Comparison of ENCODE assay signal across 1 cellular context in the genomic region with DNA sequence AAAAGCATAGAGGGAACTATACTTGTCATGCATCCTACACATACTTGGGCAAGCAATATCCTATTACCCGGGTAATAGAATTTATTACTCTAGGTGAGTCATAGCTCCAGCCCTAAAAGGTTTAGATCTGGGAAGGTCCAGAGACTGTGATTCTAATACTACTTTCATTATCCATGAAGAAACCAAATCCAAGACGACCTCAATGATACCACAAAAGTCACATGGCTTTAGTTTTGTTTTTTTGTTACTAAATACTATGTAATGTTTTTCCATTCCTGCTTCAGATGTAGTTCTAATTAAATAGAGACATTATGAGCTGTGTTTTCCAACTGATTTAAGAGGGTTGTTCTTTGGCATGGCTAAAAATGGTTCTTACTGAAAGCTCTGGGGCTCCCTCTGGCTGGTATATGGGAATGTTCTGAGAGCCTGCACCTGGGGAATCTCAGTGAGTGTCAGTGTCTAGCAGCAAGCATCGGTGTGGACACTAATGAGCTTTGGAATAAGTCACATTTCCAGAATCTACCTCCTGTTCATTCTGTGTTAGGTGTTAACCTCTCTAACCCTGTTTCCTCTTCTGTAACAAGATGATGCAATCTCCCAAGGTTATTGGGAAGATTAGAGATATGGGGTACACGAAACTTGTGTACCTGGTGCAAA.
TF ChIP-seq lines count a peak whose summit lies in the region.

No MANE protein-coding gene starts in this region.

TF ChIP-seq in HepG2, 621 proteins besides CTCF, POLR2A, EP300 and RAD21 (continued from another document and continues in another):
- TF ChIP-seq, protein P1, sequence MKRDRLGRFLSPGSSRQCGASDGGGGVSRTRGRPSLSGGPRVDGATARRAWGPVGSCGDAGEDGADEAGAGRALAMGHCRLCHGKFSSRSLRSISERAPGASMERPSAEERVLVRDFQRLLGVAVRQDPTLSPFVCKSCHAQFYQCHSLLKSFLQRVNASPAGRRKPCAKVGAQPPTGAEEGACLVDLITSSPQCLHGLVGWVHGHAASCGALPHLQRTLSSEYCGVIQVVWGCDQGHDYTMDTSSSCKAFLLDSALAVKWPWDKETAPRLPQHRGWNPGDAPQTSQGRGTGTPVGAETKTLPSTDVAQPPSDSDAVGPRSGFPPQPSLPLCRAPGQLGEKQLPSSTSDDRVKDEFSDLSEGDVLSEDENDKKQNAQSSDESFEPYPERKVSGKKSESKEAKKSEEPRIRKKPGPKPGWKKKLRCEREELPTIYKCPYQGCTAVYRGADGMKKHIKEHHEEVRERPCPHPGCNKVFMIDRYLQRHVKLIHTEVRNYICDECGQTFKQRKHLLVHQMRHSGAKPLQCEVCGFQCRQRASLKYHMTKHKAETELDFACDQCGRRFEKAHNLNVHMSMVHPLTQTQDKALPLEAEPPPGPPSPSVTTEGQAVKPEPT (CRISPR knock-in tag; IDR thresholded peaks at IDR 0.05; ENCODE audit: low read depth), result no peak
- no peak for TF ChIP-seq PCBP2 (optimal IDR thresholded peaks at IDR 0.05; ENCODE audit: low read depth, low read length, poor library complexity, severe bottlenecking)
- peak; percentile 48; the same call in 1 of the 2 replicates for TF ChIP-seq THAP11 (CRISPR knock-in tag; IDR thresholded peaks at IDR 0.05)
- TF ChIP-seq ZNF761 (CRISPR knock-in tag; conservative IDR thresholded peaks at IDR 0.05), result no peak
- TF ChIP-seq ONECUT2 (CRISPR knock-in tag; IDR thresholded peaks at IDR 0.05), result no peak
- TF ChIP-seq, protein P2, sequence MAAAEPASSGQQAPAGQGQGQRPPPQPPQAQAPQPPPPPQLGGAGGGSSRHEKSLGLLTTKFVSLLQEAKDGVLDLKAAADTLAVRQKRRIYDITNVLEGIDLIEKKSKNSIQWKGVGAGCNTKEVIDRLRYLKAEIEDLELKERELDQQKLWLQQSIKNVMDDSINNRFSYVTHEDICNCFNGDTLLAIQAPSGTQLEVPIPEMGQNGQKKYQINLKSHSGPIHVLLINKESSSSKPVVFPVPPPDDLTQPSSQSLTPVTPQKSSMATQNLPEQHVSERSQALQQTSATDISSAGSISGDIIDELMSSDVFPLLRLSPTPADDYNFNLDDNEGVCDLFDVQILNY (CRISPR knock-in tag; conservative IDR thresholded peaks at IDR 0.05), result no peak
- TF ChIP-seq ZNF3 (CRISPR knock-in tag; IDR thresholded peaks at IDR 0.05), result no peak
- no peak for TF ChIP-seq ZNF274 (CRISPR knock-in tag; IDR thresholded peaks at IDR 0.05)
- no peak for TF ChIP-seq ZNF83 (CRISPR knock-in tag; IDR thresholded peaks at IDR 0.05; ENCODE audit: borderline replicate concordance)
- TF ChIP-seq, protein P3, sequence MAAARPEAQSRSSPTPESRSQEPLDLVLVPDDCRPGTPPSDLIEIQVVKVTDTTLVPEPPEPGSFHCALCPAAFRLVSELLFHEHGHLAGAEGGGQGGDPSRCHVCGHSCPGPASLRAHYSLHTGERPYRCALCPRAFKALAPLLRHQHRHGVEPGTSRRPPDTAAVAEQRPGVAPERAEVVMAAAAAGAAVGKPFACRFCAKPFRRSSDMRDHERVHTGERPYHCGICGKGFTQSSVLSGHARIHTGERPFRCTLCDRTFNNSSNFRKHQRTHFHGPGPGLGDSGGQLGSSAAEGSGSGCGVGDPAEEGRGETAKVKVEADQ (CRISPR knock-in tag; IDR thresholded peaks at IDR 0.05; ENCODE audit: borderline replicate concordance), result peak; percentile 66; the same call in 1 of the 2 replicates
- TF ChIP-seq, protein P4, sequence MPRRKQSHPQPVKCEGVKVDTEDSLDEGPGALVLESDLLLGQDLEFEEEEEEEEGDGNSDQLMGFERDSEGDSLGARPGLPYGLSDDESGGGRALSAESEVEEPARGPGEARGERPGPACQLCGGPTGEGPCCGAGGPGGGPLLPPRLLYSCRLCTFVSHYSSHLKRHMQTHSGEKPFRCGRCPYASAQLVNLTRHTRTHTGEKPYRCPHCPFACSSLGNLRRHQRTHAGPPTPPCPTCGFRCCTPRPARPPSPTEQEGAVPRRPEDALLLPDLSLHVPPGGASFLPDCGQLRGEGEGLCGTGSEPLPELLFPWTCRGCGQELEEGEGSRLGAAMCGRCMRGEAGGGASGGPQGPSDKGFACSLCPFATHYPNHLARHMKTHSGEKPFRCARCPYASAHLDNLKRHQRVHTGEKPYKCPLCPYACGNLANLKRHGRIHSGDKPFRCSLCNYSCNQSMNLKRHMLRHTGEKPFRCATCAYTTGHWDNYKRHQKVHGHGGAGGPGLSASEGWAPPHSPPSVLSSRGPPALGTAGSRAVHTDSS (CRISPR knock-in tag; conservative IDR thresholded peaks at IDR 0.05), result no peak
- TF ChIP-seq ISL2 (CRISPR knock-in tag; IDR thresholded peaks at IDR 0.05), result peak; percentile 66
- TF ChIP-seq ZNF878 (CRISPR knock-in tag; IDR thresholded peaks at IDR 0.05), result 0 out of 2 replicates have a peak, but pooled peaks have one; percentile 52
- TF ChIP-seq ZNF790 (CRISPR knock-in tag; IDR thresholded peaks at IDR 0.05; ENCODE audit: borderline replicate concordance), result no peak
- no peak for TF ChIP-seq TOE1 (CRISPR knock-in tag; IDR thresholded peaks at IDR 0.05)
- no peak for TF ChIP-seq ZMYM2 (CRISPR knock-in tag; IDR thresholded peaks at IDR 0.05)
- no peak for TF ChIP-seq MAF1 (CRISPR knock-in tag; IDR thresholded peaks at IDR 0.05; ENCODE audit: borderline replicate concordance)
- TF ChIP-seq GABPA (IDR thresholded peaks at IDR 0.05; ENCODE audit: low read depth, low read length), result no peak
- TF ChIP-seq GABPA (CRISPR knock-in tag; IDR thresholded peaks at IDR 0.05; ENCODE audit: low read depth), result no peak
- TF ChIP-seq ZNF572 (CRISPR knock-in tag; IDR thresholded peaks at IDR 0.05), result no peak
- TF ChIP-seq MEF2D (CRISPR knock-in tag; IDR thresholded peaks at IDR 0.05), result no peak
- no peak for TF ChIP-seq ZNF850 (CRISPR knock-in tag; conservative IDR thresholded peaks at IDR 0.05)
- TF ChIP-seq HOXA9 (CRISPR knock-in tag; IDR thresholded peaks at IDR 0.05; ENCODE audit: borderline replicate concordance), result no peak
- TF ChIP-seq, protein P5, sequence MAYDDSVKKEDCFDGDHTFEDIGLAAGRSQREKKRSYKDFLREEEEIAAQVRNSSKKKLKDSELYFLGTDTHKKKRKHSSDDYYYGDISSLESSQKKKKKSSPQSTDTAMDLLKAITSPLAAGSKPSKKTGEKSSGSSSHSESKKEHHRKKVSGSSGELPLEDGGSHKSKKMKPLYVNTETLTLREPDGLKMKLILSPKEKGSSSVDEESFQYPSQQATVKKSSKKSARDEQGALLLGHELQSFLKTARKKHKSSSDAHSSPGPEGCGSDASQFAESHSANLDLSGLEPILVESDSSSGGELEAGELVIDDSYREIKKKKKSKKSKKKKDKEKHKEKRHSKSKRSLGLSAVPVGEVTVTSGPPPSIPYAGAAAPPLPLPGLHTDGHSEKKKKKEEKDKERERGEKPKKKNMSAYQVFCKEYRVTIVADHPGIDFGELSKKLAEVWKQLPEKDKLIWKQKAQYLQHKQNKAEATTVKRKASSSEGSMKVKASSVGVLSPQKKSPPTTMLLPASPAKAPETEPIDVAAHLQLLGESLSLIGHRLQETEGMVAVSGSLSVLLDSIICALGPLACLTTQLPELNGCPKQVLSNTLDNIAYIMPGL (CRISPR knock-in tag; IDR thresholded peaks at IDR 0.05; ENCODE audit: borderline replicate concordance in 1 of 2, low read depth in 1 of 2), result peak in 1 of 2 experiments; percentile 34; a peak in 1 of 4 replicates
- no peak for TF ChIP-seq NBN (conservative IDR thresholded peaks at IDR 0.05)
- TF ChIP-seq, protein P6, sequence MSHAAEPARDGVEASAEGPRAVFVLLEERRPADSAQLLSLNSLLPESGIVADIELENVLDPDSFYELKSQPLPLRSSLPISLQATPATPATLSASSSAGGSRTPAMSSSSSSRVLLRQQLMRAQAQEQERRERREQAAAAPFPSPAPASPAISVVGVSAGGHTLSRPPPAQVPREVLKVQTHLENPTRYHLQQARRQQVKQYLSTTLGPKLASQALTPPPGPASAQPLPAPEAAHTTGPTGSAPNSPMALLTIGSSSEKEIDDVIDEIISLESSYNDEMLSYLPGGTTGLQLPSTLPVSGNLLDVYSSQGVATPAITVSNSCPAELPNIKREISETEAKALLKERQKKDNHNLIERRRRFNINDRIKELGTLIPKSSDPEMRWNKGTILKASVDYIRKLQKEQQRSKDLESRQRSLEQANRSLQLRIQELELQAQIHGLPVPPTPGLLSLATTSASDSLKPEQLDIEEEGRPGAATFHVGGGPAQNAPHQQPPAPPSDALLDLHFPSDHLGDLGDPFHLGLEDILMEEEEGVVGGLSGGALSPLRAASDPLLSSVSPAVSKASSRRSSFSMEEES (CRISPR knock-in tag; IDR thresholded peaks at IDR 0.05), result 0 out of 2 replicates have a peak, but pooled peaks have one; percentile 30
- TF ChIP-seq, protein P7, sequence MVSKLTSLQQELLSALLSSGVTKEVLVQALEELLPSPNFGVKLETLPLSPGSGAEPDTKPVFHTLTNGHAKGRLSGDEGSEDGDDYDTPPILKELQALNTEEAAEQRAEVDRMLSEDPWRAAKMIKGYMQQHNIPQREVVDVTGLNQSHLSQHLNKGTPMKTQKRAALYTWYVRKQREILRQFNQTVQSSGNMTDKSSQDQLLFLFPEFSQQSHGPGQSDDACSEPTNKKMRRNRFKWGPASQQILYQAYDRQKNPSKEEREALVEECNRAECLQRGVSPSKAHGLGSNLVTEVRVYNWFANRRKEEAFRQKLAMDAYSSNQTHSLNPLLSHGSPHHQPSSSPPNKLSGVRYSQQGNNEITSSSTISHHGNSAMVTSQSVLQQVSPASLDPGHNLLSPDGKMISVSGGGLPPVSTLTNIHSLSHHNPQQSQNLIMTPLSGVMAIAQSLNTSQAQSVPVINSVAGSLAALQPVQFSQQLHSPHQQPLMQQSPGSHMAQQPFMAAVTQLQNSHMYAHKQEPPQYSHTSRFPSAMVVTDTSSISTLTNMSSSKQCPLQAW (CRISPR knock-in tag; IDR thresholded peaks at IDR 0.05), result no peak
- TF ChIP-seq ZNF788 (CRISPR knock-in tag; IDR thresholded peaks at IDR 0.05; ENCODE audit: borderline replicate concordance), result no peak
- no peak for TF ChIP-seq DNMT3B (CRISPR knock-in tag; conservative IDR thresholded peaks at IDR 0.05)
- no peak for TF ChIP-seq KLF15 (CRISPR knock-in tag; IDR thresholded peaks at IDR 0.05; ENCODE audit: borderline replicate concordance)
- TF ChIP-seq REL (CRISPR knock-in tag; conservative IDR thresholded peaks at IDR 0.05), result no peak
- no peak for TF ChIP-seq ZNF530 (CRISPR knock-in tag; IDR thresholded peaks at IDR 0.05; ENCODE audit: low read depth)
- no peak for TF ChIP-seq ZNF205 (CRISPR knock-in tag; IDR thresholded peaks at IDR 0.05)
- no peak for TF ChIP-seq SP140L (CRISPR knock-in tag; IDR thresholded peaks at IDR 0.05; ENCODE audit: borderline replicate concordance)
- peak; percentile 55; the same call in 1 of the 2 replicates for TF ChIP-seq HNF4A (CRISPR knock-in tag; IDR thresholded peaks at IDR 0.05)
- TF ChIP-seq EHMT2 (IDR thresholded peaks at IDR 0.05; ENCODE audit: borderline replicate concordance, low read depth, low read length), result no peak
- TF ChIP-seq, protein P8, sequence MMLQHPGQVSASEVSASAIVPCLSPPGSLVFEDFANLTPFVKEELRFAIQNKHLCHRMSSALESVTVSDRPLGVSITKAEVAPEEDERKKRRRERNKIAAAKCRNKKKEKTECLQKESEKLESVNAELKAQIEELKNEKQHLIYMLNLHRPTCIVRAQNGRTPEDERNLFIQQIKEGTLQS (CRISPR knock-in tag; IDR thresholded peaks at IDR 0.05), result 0 out of 2 replicates have a peak, but pooled peaks have one; percentile 36
- no peak for TF ChIP-seq MAFF (IDR thresholded peaks at IDR 0.05; ENCODE audit: low read depth, low read length)
- TF ChIP-seq, protein P9, sequence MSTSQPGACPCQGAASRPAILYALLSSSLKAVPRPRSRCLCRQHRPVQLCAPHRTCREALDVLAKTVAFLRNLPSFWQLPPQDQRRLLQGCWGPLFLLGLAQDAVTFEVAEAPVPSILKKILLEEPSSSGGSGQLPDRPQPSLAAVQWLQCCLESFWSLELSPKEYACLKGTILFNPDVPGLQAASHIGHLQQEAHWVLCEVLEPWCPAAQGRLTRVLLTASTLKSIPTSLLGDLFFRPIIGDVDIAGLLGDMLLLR (CRISPR knock-in tag; IDR thresholded peaks at IDR 0.05), result no peak
- no peak for TF ChIP-seq ZNF264 (CRISPR knock-in tag; IDR thresholded peaks at IDR 0.05)
- peak; percentile 91 for TF ChIP-seq STAG1 (CRISPR knock-in tag; IDR thresholded peaks at IDR 0.05)
- TF ChIP-seq, protein P10, sequence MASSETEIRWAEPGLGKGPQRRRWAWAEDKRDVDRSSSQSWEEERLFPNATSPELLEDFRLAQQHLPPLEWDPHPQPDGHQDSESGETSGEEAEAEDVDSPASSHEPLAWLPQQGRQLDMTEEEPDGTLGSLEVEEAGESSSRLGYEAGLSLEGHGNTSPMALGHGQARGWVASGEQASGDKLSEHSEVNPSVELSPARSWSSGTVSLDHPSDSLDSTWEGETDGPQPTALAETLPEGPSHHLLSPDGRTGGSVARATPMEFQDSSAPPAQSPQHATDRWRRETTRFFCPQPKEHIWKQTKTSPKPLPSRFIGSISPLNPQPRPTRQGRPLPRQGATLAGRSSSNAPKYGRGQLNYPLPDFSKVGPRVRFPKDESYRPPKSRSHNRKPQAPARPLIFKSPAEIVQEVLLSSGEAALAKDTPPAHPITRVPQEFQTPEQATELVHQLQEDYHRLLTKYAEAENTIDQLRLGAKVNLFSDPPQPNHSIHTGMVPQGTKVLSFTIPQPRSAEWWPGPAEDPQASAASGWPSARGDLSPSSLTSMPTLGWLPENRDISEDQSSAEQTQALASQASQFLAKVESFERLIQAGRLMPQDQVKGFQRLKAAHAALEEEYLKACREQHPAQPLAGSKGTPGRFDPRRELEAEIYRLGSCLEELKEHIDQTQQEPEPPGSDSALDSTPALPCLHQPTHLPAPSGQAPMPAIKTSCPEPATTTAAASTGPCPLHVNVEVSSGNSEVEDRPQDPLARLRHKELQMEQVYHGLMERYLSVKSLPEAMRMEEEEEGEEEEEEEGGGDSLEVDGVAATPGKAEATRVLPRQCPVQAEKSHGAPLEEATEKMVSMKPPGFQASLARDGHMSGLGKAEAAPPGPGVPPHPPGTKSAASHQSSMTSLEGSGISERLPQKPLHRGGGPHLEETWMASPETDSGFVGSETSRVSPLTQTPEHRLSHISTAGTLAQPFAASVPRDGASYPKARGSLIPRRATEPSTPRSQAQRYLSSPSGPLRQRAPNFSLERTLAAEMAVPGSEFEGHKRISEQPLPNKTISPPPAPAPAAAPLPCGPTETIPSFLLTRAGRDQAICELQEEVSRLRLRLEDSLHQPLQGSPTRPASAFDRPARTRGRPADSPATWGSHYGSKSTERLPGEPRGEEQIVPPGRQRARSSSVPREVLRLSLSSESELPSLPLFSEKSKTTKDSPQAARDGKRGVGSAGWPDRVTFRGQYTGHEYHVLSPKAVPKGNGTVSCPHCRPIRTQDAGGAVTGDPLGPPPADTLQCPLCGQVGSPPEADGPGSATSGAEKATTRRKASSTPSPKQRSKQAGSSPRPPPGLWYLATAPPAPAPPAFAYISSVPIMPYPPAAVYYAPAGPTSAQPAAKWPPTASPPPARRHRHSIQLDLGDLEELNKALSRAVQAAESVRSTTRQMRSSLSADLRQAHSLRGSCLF (CRISPR knock-in tag; IDR thresholded peaks at IDR 0.05; ENCODE audit: borderline replicate concordance), result no peak
- TF ChIP-seq ZNF383 (CRISPR knock-in tag; IDR thresholded peaks at IDR 0.05; ENCODE audit: borderline replicate concordance), result no peak
- TF ChIP-seq, protein P11, sequence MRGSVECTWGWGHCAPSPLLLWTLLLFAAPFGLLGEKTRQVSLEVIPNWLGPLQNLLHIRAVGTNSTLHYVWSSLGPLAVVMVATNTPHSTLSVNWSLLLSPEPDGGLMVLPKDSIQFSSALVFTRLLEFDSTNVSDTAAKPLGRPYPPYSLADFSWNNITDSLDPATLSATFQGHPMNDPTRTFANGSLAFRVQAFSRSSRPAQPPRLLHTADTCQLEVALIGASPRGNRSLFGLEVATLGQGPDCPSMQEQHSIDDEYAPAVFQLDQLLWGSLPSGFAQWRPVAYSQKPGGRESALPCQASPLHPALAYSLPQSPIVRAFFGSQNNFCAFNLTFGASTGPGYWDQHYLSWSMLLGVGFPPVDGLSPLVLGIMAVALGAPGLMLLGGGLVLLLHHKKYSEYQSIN (CRISPR knock-in tag; IDR thresholded peaks at IDR 0.05; ENCODE audit: borderline replicate concordance), result no peak
- TF ChIP-seq GATA4 (IDR thresholded peaks at IDR 0.05; ENCODE audit: borderline replicate concordance, low read depth), result no peak
